8 cellular contexts compared by ENCODE assay signal in the genomic region with DNA sequence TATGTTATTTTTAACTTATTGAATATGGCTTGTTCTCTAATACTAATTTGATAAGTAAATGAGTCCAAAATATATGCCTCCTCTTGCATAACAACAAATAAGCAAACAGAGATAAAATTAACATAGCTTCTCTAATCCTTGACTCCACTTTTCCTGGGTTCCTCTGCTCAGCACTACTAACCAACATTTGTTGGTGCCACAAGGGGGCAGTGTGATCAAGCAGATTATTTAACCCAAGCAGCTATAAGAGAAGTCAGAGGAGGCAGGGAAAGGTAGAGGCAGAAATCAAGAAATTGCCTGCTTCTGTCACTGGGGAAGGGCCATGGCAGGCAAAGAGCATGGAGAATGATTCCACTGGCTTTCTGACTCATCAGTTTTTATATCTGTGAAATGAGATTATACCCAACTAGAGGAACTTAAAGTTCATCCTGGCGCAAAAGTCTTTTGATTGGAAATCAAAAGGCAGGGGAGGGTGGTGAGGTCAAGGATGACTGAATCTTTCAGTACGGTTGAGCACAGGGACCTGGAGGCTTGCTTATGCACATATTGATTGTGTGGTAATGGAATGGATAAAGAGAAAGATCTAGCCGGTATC.
DNase-seq lines count a peak whose midpoint lies in the region; ATAC-seq and TF ChIP-seq lines count a peak whose summit lies in the region.

No MANE protein-coding gene starts in this region.

- no peaks in the 10 kb centered on the region for H3K4me1 ChIP-seq in mesendoderm (ENCODE audit: control insufficient read depth, low read depth, low read length)

- TF ChIP-seq CTCF in AG04449 (IDR thresholded peaks at IDR 0.05; ENCODE audit: insufficient read depth, low read length, missing control alignments): peak; percentile 72

- no peak overlapping the region for H4K5ac ChIP-seq in mesendoderm (ENCODE audit: low read length)

- H3K27me3 ChIP-seq in mesendoderm (ENCODE audit: insufficient read depth, low read length, poor library complexity): no peaks in the 10 kb centered on the region

- H3K18ac ChIP-seq in mesendoderm (ENCODE audit: low read length): no peak overlapping the region

- no peaks in the 10 kb centered on the region for H3K79me2 ChIP-seq in mesendoderm (ENCODE audit: control insufficient read depth, insufficient read depth, low read length)

- no peaks in the 10 kb centered on the region for H3K36me3 ChIP-seq in mesendoderm (ENCODE audit: control insufficient read depth, insufficient read depth, low read length)

- H2BK15ac ChIP-seq in mesendoderm (replicated peaks; ENCODE audit: low read depth): no peak overlapping the region

- H3K4me2 ChIP-seq in mesendoderm (ENCODE audit: low read length): no peak overlapping the region

- no peak overlapping the region for H3K4ac ChIP-seq in mesendoderm (ENCODE audit: low read depth, low read length)

- ATAC-seq in GM18505 (IDR thresholded peaks at IDR 0.05; ENCODE audit: unreplicated experiment) (peak; percentile 53), HG03097 (IDR thresholded peaks at IDR 0.05; ENCODE audit: low FRiP score, unreplicated experiment) (peak; percentile 64)

- no peak overlapping the region for H3K56ac ChIP-seq in mesendoderm (ENCODE audit: low read length)

- no peak overlapping the region for H2AK5ac ChIP-seq in mesendoderm (ENCODE audit: low read length)

- DNase-seq in AG04449 (ENCODE audit: low read depth, low spot score) (peak; percentile 23), NCI-H526 (lab: John Stamatoyannopoulos, UW) (peak; percentile 37 to 62), mesendoderm (peak; percentile 78)
- DNase-seq in activated CD4-positive, alpha-beta T cell treated with anti-CD3 and anti-CD28 coated beads, Interleukin-2, amount 50 U/mL, for 4 hours: peak; percentile 60 to 67
- peak; percentile 57 for DNase-seq in effector CD8-positive, alpha-beta T cell (lab: John Stamatoyannopoulos, UW)
- peak; percentile 43 for DNase-seq in stimulated activated CD8-positive, alpha-beta memory T cell treated with anti-CD3 and anti-CD28 coated beads, Interleukin-4, amount 100 ng/mL, for 24 hours (ENCODE audit: low read depth)

- POLR2A ChIA-PET in AG04449 (lab: Yijun Ruan, JAX): no interaction called here

- TF ChIP-seq POLR2A in GM18505 (IDR thresholded peaks at IDR 0.05; ENCODE audit: borderline replicate concordance, extremely low read depth, insufficient read depth, insufficient read length): no peak

- CTCF ChIA-PET in AG04449 (lab: Yijun Ruan, JAX): interaction anchor here (0.6 to 9.7 kb wide), 24 partner anchors 10 to 798 kb away, joined by 3 to 310 read pairs (median 4); a partner anchor contains a TSS

- no peak overlapping the region for H3K9ac ChIP-seq in mesendoderm (ENCODE audit: low read length)

- no peak overlapping the region for H3K23ac ChIP-seq in mesendoderm (ENCODE audit: low read length)

- H3K4me3 ChIP-seq in AG04449 (ENCODE audit: low read depth, low read length) (no peak overlapping the region), mesendoderm (ENCODE audit: low read length) (no peak overlapping the region)

- no CpG with 5 or more reads among the region's 3 CpGs for WGBS in mesendoderm (ENCODE audit: extremely low coverage, insufficient coverage, low lambda C conversion rate)

- no peak overlapping the region for H2BK5ac ChIP-seq in mesendoderm (ENCODE audit: low read length)

- H4K8ac ChIP-seq in mesendoderm (ENCODE audit: low read depth, low read length): no peak overlapping the region

- no peaks in the 10 kb centered on the region for H3K79me1 ChIP-seq in mesendoderm (ENCODE audit: low read length)

- H2BK120ac ChIP-seq in mesendoderm (ENCODE audit: low read depth, low read length): no peak overlapping the region

- no peak overlapping the region for H3K27ac ChIP-seq in mesendoderm (ENCODE audit: low read depth, low read length)

Comparison
In these comparisons a context has a peak if more than half of its experiments do, and no peak if none do; other contexts are left out.
1. DNase-seq: peak in every context shown above with its lines; median percentile 78 in mesendoderm; 64 in activated CD4-positive, alpha-beta T cell treated with anti-CD3 and anti-CD28 coated beads, Interleukin-2, amount 50 U/mL, for 4 hours; 57 in effector CD8-positive, alpha-beta T cell; 50 in NCI-H526; 43 in stimulated activated CD8-positive, alpha-beta memory T cell treated with anti-CD3 and anti-CD28 coated beads, Interleukin-4, amount 100 ng/mL, for 24 hours; 23 in AG04449.